ENCODE assay signal across 19 cellular contexts in the genomic region with DNA sequence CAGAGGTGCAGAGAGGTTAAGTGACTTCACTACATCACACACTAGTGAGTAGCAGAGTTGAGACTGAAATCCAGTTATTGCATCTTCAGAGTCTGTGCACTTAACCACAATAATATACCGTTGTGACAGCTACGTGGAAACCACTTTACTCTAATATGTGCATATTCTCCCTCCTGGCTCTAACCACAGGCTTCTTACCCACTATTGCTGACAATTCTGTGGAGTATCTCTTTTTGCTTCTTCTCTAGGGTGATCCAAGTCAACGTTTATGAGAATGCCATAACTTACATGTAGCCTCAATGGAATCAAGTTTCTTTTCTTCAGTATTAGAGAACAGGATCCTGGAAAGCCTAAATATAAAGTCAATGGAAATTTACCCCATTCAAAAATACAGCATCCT.
DNase-seq lines count a peak whose midpoint lies in the region; TF ChIP-seq lines count a peak whose summit lies in the region.
"Had no signal": no experiment of that assay in that cellular context is flagged by ENCODE, and none has a peak within 500 bp of the region (broad histone marks: within the 10 kb centered on the region; RNA-seq: fewer than 3 reads in every experiment).

No MANE protein-coding gene starts in this region.

- no peaks in the 10 kb centered on the region for H3F3A ChIP-seq in PC-9 (ENCODE audit: insufficient read depth, low read depth)

- peak overlapping the region; percentile 57; the same call in 1 of the 2 replicates for H3K4me3 ChIP-seq in ACC112 (ENCODE audit: low read depth, low read length)
- H3K4me3 ChIP-seq in ascending aorta = no peak overlapping the region
- no peak overlapping the region for H3K4me3 ChIP-seq in PC-9
- H3K4me3 ChIP-seq: SJCRH30 had no signal

- BruUV-seq in PC-9 (replicated peaks; lab: Mats Ljungman, UMichigan) = no TSS peak

- H3K79me2 ChIP-seq in ACC112 (ENCODE audit: control insufficient read depth, insufficient read depth, low read length, unreplicated experiment) (no peaks in the 10 kb centered on the region), PC-9 (ENCODE audit: low read depth) (no peaks in the 10 kb centered on the region)

- peak overlapping the region; percentile 82 for H3K27ac ChIP-seq in ACC112 (ENCODE audit: low read depth, low read length)
- peak overlapping the region; percentile 4 to 72 for H3K27ac ChIP-seq in ascending aorta
- no peak overlapping the region for H3K27ac ChIP-seq in PC-9
- H3K27ac ChIP-seq: SJCRH30 had no signal

- CTCF ChIA-PET in activated CD4-positive, alpha-beta T cell treated with anti-CD3 and anti-CD28 coated beads, Interleukin-2, amount 10 ng/mL, durations not matched to agents 7 days and 5 days (lab: Charles Lee) = no interaction called here
- CTCF ChIA-PET in PC-9 (lab: Charles Lee) = no interaction called here

- H3K27me3 Mint-ChIP-seq in HFFc6 (ENCODE audit: insufficient read depth) (no peaks in the 10 kb centered on the region), osteocyte (ENCODE audit: unreplicated experiment) (no peaks in the 10 kb centered on the region)
- H3K27me3 Mint-ChIP-seq in activated CD4-positive, alpha-beta T cell treated with anti-CD3 and anti-CD28 coated beads, Interleukin-2, amount 10 ng/mL, durations not matched to agents 7 days and 5 days = no peaks in the 10 kb centered on the region
- H3K27me3 Mint-ChIP-seq: B cell; CD4-positive, alpha-beta T cell; IgD-negative memory B cell had no signal

- H3K9me3 Mint-ChIP-seq in HFFc6 (no peaks in the 10 kb centered on the region), osteocyte (ENCODE audit: unreplicated experiment) (peaks cover 3% of the 10 kb centered on the region)
- no peaks in the 10 kb centered on the region for H3K9me3 Mint-ChIP-seq in activated CD4-positive, alpha-beta T cell treated with anti-CD3 and anti-CD28 coated beads, Interleukin-2, amount 10 ng/mL, durations not matched to agents 7 days and 5 days

- H4K20me1 ChIP-seq in PC-9 (ENCODE audit: insufficient read depth) = no peaks in the 10 kb centered on the region

- H3K4me1 ChIP-seq in ACC112 (ENCODE audit: control insufficient read depth, insufficient read depth, low read length, unreplicated experiment) = peaks cover 33% of the 10 kb centered on the region
- peaks cover 0 to 33% of the 10 kb centered on the region in 2 donors for H3K4me1 ChIP-seq in ascending aorta
- H3K4me1 ChIP-seq in PC-9 (replicated peaks; ENCODE audit: insufficient read depth) = no peaks in the 10 kb centered on the region
- H3K4me1 ChIP-seq: SJCRH30 had no signal

- H3K4me3 Mint-ChIP-seq in HFFc6 (peak overlapping the region; percentile 73), osteocyte (ENCODE audit: unreplicated experiment) (no peak overlapping the region)
- no peak overlapping the region for H3K4me3 Mint-ChIP-seq in activated CD4-positive, alpha-beta T cell treated with anti-CD3 and anti-CD28 coated beads, Interleukin-2, amount 10 ng/mL, durations not matched to agents 7 days and 5 days
- H3K4me3 Mint-ChIP-seq: B cell; CD4-positive, alpha-beta T cell; IgD-negative memory B cell had no signal

- H3K9me3 ChIP-seq in ascending aorta (no peaks in the 10 kb centered on the region), PC-9 (ENCODE audit: insufficient read depth, low read depth) (no peaks in the 10 kb centered on the region)
- H3K9me3 ChIP-seq: SJCRH30 had no signal

- H3K4me1 Mint-ChIP-seq in HFFc6 (ENCODE audit: low read depth) (peaks cover 61% of the 10 kb centered on the region), osteocyte (ENCODE audit: unreplicated experiment) (peaks cover 58% of the 10 kb centered on the region)
- no peaks in the 10 kb centered on the region for H3K4me1 Mint-ChIP-seq in activated CD4-positive, alpha-beta T cell treated with anti-CD3 and anti-CD28 coated beads, Interleukin-2, amount 10 ng/mL, durations not matched to agents 7 days and 5 days
- H3K4me1 Mint-ChIP-seq: B cell, IgD-negative memory B cell had no signal

- H3K36me3 ChIP-seq in ACC112 (ENCODE audit: insufficient read depth, low read length) (no peaks in the 10 kb centered on the region), ascending aorta (no peaks in the 10 kb centered on the region), PC-9 (ENCODE audit: low read depth) (no peaks in the 10 kb centered on the region)
- H3K36me3 ChIP-seq: SJCRH30 had no signal

- TF ChIP-seq CTCF in HFFc6 (IDR thresholded peaks at IDR 0.05) (no peak), ascending aorta (IDR thresholded peaks at IDR 0.05) (no peak), osteocyte (IDR thresholded peaks at IDR 0.05) (no peak), PC-9 (conservative IDR thresholded peaks at IDR 0.05) (no peak)

- H3K36me3 Mint-ChIP-seq in HFFc6 (ENCODE audit: low read depth) (no peaks in the 10 kb centered on the region), osteocyte (ENCODE audit: unreplicated experiment) (no peaks in the 10 kb centered on the region)
- H3K36me3 Mint-ChIP-seq in activated CD4-positive, alpha-beta T cell treated with anti-CD3 and anti-CD28 coated beads, Interleukin-2, amount 10 ng/mL, durations not matched to agents 7 days and 5 days (ENCODE audit: low read depth) = no peaks in the 10 kb centered on the region
- H3K36me3 Mint-ChIP-seq: IgD-negative memory B cell had no signal

- H3K4me2 ChIP-seq in PC-9 = no peak overlapping the region

- H3K27me3 ChIP-seq in ACC112 (ENCODE audit: insufficient read depth, low read length) = no peaks in the 10 kb centered on the region
- no peaks in the 10 kb centered on the region for H3K27me3 ChIP-seq in ascending aorta
- H3K27me3 ChIP-seq in PC-9 (ENCODE audit: insufficient read depth, low read depth) = no peaks in the 10 kb centered on the region
- H3K27me3 ChIP-seq: SJCRH30 had no signal

- H3K27ac Mint-ChIP-seq in HFFc6 (peak overlapping the region; percentile 70), osteocyte (ENCODE audit: unreplicated experiment) (peak overlapping the region; percentile 80)
- no peak overlapping the region for H3K27ac Mint-ChIP-seq in activated CD4-positive, alpha-beta T cell treated with anti-CD3 and anti-CD28 coated beads, Interleukin-2, amount 10 ng/mL, durations not matched to agents 7 days and 5 days
- H3K27ac Mint-ChIP-seq: B cell; CD4-positive, alpha-beta T cell; IgD-negative memory B cell had no signal

- H3K9me2 ChIP-seq in PC-9 (ENCODE audit: insufficient read depth) = no peaks in the 10 kb centered on the region

- intact Hi-C loops in ascending aorta (cut with DNase I) = loop anchor here (10.0 kb wide), 2 partner anchors 314 to 1624 kb away; no protein-coding TSS in a partner anchor
- intact Hi-C loops in PC-9 (cut with micrococcal nuclease; ENCODE audit: unreplicated experiment) = no loop called here

- DNase-seq in HFFc6 = no peak
- no peak for DNase-seq in ascending aorta (ENCODE audit: low spot score in 2 of 2)
- no peak for DNase-seq in osteocyte (ENCODE audit: extremely low spot score, unreplicated experiment)
- no peak for DNase-seq in cortex of kidney (lab: John Stamatoyannopoulos, UW)
- no peak for DNase-seq in NCI-H82 treated with DMSO at 0.1 percent for 48 hours (lab: John Stamatoyannopoulos, UW; ENCODE audit: unreplicated experiment)
- no peak for DNase-seq in activated CD4-positive, alpha-beta T cell treated with anti-CD3 and anti-CD28 coated beads, Interleukin-2, amount 10 ng/mL, durations not matched to agents 7 days and 5 days
- no peak for DNase-seq in PC-9
- DNase-seq: ACHN; CD4-positive, alpha-beta T cell; H7; MV-4-11; NCI-H1417 treated with DMSO at 0.1 percent for 48 hours; NCI-H1930; NCI-H446; OCI-M1; SJCRH30 had no signal

- H2AFZ ChIP-seq in ACC112 (ENCODE audit: low read length, unreplicated experiment) (peak overlapping the region; percentile 64), PC-9 (no peak overlapping the region)

- POLR2A ChIA-PET in activated CD4-positive, alpha-beta T cell treated with anti-CD3 and anti-CD28 coated beads, Interleukin-2, amount 10 ng/mL, durations not matched to agents 7 days and 5 days (lab: Charles Lee) = no interaction called here
- POLR2A ChIA-PET in PC-9 (lab: Charles Lee; ENCODE audit: unreplicated experiment) = no interaction called here
